14 cellular contexts compared by ENCODE assay signal in the genomic region with DNA sequence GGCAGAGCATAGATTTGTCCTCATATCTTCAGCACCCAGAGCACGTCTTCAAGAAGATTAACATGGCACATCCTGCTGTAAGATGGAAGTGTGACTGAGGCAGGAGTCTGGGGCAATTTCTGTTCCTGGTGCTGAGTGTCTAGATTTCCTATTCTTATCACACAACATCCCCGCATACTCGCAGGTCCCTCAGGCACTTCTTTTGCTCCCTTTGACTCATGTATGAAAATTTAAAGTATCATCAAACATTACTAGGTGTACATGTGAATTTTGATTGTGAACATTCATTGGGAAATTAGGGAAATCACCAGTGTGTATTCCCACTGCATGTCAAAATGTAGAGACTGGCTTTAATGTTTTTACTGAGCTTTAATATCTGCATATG. TPM values are rescaled to one million over a fixed set of nuclear protein-coding genes. Genes with fewer than 3 reads are reported as not detected.
"Had no signal": no experiment of that assay in that cellular context is flagged by ENCODE, and none has a peak within 500 bp of the region (broad histone marks: within the 10 kb centered on the region; RNA-seq: fewer than 3 reads in every experiment).

No MANE protein-coding gene starts in this region.

- H3K9me3 Mint-ChIP-seq: activated B cell treated with CpG ODN at 0.5 μM for 24 hours; activated naive CD4-positive, alpha-beta T cell treated with anti-CD3 and anti-CD28 coated beads, Interleukin-2, amount 10 ng/mL, durations not matched to agents 7 days and 5 days; activated T-helper 2 cell treated with anti-CD3 and anti-CD28 coated beads, Interferon-gamma antibody, Interleukin-2, Interleukin-4, amounts not matched to agents 10 μg/mL and 5 μg/mL and 100 μg/mL, durations not matched to agents 14 hours and 24 hours and 36 hours; T-helper 1 cell treated with Interleukin-12 subunit alpha and Interleukin-12 subunit beta and Interleukin-4 antibody, amounts not matched to agents 30 μg/mL and 1 μg/mL, for 36 hours had no signal

- H3K27ac Mint-ChIP-seq: activated B cell treated with CpG ODN at 0.5 μM for 24 hours; activated naive CD4-positive, alpha-beta T cell treated with anti-CD3 and anti-CD28 coated beads, Interleukin-2, amount 10 ng/mL, durations not matched to agents 7 days and 5 days; activated T-helper 2 cell treated with anti-CD3 and anti-CD28 coated beads, Interferon-gamma antibody, Interleukin-2, Interleukin-4, amounts not matched to agents 10 μg/mL and 5 μg/mL and 100 μg/mL, durations not matched to agents 14 hours and 24 hours and 36 hours; T-helper 1 cell treated with Interleukin-12 subunit alpha and Interleukin-12 subunit beta and Interleukin-4 antibody, amounts not matched to agents 30 μg/mL and 1 μg/mL, for 36 hours had no signal

- H3K4me1 ChIP-seq: parathyroid adenoma had no signal

- H3K9me3 ChIP-seq: adrenal gland, tibial nerve had no signal

- H3K79me2 ChIP-seq: parathyroid adenoma had no signal

- H3K4me3 Mint-ChIP-seq: activated B cell treated with CpG ODN at 0.5 μM for 24 hours; activated naive CD4-positive, alpha-beta T cell treated with anti-CD3 and anti-CD28 coated beads, Interleukin-2, amount 10 ng/mL, durations not matched to agents 7 days and 5 days; T-helper 1 cell treated with Interleukin-12 subunit alpha and Interleukin-12 subunit beta and Interleukin-4 antibody, amounts not matched to agents 30 μg/mL and 1 μg/mL, for 36 hours had no signal

- H3K36me3 ChIP-seq: adrenal gland, tibial nerve had no signal

- H3K27ac ChIP-seq: parathyroid adenoma had no signal

- H3K4me1 Mint-ChIP-seq: activated B cell treated with CpG ODN at 0.5 μM for 24 hours; activated naive CD4-positive, alpha-beta T cell treated with anti-CD3 and anti-CD28 coated beads, Interleukin-2, amount 10 ng/mL, durations not matched to agents 7 days and 5 days had no signal

- H3K36me3 Mint-ChIP-seq: activated naive CD4-positive, alpha-beta T cell treated with anti-CD3 and anti-CD28 coated beads, Interleukin-2, amount 10 ng/mL, durations not matched to agents 7 days and 5 days had no signal

- H3K4me3 ChIP-seq: adrenal gland, smooth muscle cell, tibial nerve had no signal

- DNase-seq: activated B cell treated with CpG ODN at 0.5 μM for 24 hours; activated CD4-positive, alpha-beta T cell treated with anti-CD3 and anti-CD28 coated beads, Interleukin-2, amount 50 U/mL, for 1 hour; activated naive CD4-positive, alpha-beta T cell treated with anti-CD3 and anti-CD28 coated beads, Interleukin-2, amount 10 ng/mL, durations not matched to agents 7 days and 5 days; cerebellar nuclear complex; dermis blood vessel endothelial cell; head of caudate nucleus; retina had no signal

- H3K27me3 ChIP-seq: adrenal gland, tibial nerve had no signal

- H2AFZ ChIP-seq: parathyroid adenoma had no signal

- H3K4me2 ChIP-seq: smooth muscle cell had no signal

- H3K9ac ChIP-seq: parathyroid adenoma had no signal

RNA-seq across cellular contexts. Expression of a gene that starts 31.5 kb away (rescaled TPM):
- total RNA-seq: activated B cell treated with CpG ODN at 0.5 μM for 24 hours; activated CD8-positive, alpha-beta memory T cell treated with anti-CD3 and anti-CD28 coated beads for 36 hours; activated T-helper 2 cell treated with anti-CD3 and anti-CD28 coated beads, Interferon-gamma antibody, Interleukin-2, Interleukin-4, amounts not matched to agents 10 μg/mL and 5 μg/mL and 100 μg/mL, durations not matched to agents 14 hours and 24 hours and 36 hours had no signal
